16 cellular contexts compared by ENCODE assay signal in the genomic region with DNA sequence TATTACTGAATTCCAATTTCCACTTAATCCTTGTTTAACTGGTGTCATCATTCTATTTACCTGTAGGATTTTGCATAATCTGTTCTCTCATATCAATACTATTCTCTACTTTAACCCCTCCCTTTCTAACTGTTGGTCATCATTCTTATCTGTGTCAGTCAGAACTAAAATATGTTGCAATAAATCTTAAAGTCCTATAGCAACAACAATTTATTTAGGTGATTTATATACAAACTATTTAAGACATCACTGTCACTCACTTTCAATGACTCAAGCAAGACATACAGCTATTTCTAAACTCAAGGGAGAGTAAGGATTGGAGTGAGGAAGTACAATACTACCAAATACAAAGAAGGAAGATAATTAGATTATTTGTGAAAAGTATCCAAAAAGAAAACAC.
DNase-seq lines count a peak whose midpoint lies in the region; ATAC-seq, FAIRE-seq and TF ChIP-seq lines count a peak whose summit lies in the region.
"Had no signal": no experiment of that assay in that cellular context is flagged by ENCODE, and none has a peak within 500 bp of the region (broad histone marks: within the 10 kb centered on the region; RNA-seq: fewer than 3 reads in every experiment).

No MANE protein-coding gene starts in this region.

- no peaks in the 10 kb centered on the region for H3K36me3 ChIP-seq in bronchial epithelial cell (ENCODE audit: control insufficient read depth, insufficient read depth, low read length)
- H3K36me3 ChIP-seq: BE2C had no signal

- no peak for FAIRE-seq in bronchial epithelial cell (lab: Jason Lieb, UNC)
- FAIRE-seq: A549, HepG2, HTR-8/SVneo had no signal

- CTCF ChIA-PET in RWPE1 (lab: Yijun Ruan, JAX), result no interaction called here

- ATAC-seq in HG02885 (IDR thresholded peaks at IDR 0.05; ENCODE audit: poor library complexity, unreplicated experiment), result no peak
- ATAC-seq: A549, HCT116, HepG2 had no signal

- TF ChIP-seq CTCF in RWPE1 (conservative IDR thresholded peaks at IDR 0.05; ENCODE audit: low read depth) (no peak), bronchial epithelial cell (IDR thresholded peaks at IDR 0.05; ENCODE audit: insufficient read depth, low read length, severe bottlenecking) (no peak), GM10266 (IDR thresholded peaks at IDR 0.05; ENCODE audit: control insufficient read depth, insufficient read depth, low read depth, missing control alignments) (no peak)

- no peak overlapping the region for H3K4me3 ChIP-seq in bronchial epithelial cell (ENCODE audit: low read depth, low read length)
- H3K4me3 ChIP-seq: A549 had no signal

- no peak overlapping the region for H3K27ac ChIP-seq in RWPE1
- H3K27ac ChIP-seq: A549, C4-2B had no signal

- H3K27me3 ChIP-seq in bronchial epithelial cell (ENCODE audit: control insufficient read depth, insufficient read depth, low read length), result no peaks in the 10 kb centered on the region
- H3K27me3 ChIP-seq: BE2C had no signal

- peak; percentile 27 for DNase-seq in NCI-H226
- DNase-seq in RWPE1 (ENCODE audit: low spot score), result peak; percentile 0
- DNase-seq in bronchial epithelial cell (ENCODE audit: low read depth), result peak; percentile 70
- DNase-seq in midbrain (lab: John Stamatoyannopoulos, UW), result no peak
- DNase-seq in GM10266 (ENCODE audit: extremely low spot score), result no peak
- DNase-seq: BE2C; CD4-positive, alpha-beta memory T cell; DMS79 treated with DMSO at 0.1 percent for 48 hours; EL; GDM1 had no signal

- POLR2A ChIA-PET in RWPE1 (lab: Yijun Ruan, JAX; ENCODE audit: low non-redundant PET), result interaction anchor here (0.6 kb wide), 1 partner anchor 772 kb away, joined by 3 read pairs; no protein-coding TSS in a partner anchor

Comparison
In these comparisons a context has a peak if more than half of its experiments do, and no peak if none do; other contexts are left out.
1. DNase-seq: peak in NCI-H226 (single experiment), RWPE1 (single experiment) and bronchial epithelial cell (single experiment); none in midbrain (single experiment) and GM10266 (single experiment).